7 cellular contexts compared by ENCODE assay signal in genomic region chr1:164166454-164166853, GRCh38.
DNase-seq lines count a peak whose midpoint lies in the region; ATAC-seq, FAIRE-seq and TF ChIP-seq lines count a peak whose summit lies in the region.
"Not testable (repeated sequence)": the region's sequence is repeated elsewhere in the genome, so short reads cannot be mapped to it uniquely, and the experiment has no call there.

No MANE protein-coding gene starts in this region.

- not testable (repeated sequence) for H3K27me3 ChIP-seq in adipocyte (replicated peaks; ENCODE audit: control insufficient read depth, insufficient read depth, low read length); esophagus muscularis mucosa; pancreas

- TF ChIP-seq POLR2A in esophagus muscularis mucosa (IDR thresholded peaks at IDR 0.05; ENCODE audit: low read depth) = not testable (repeated sequence)

- not testable (repeated sequence) for H3K36me3 ChIP-seq in adipocyte (ENCODE audit: control insufficient read depth, insufficient read depth, low read length, severe bottlenecking); esophagus muscularis mucosa; pancreas

- intact Hi-C loops in esophagus muscularis mucosa (cut with DNase I); pancreas (cut with DNase I): not testable (repeated sequence)

- TF ChIP-seq CTCF in esophagus muscularis mucosa (IDR thresholded peaks at IDR 0.05) (peak; percentile 35 to 67 (median 56)), pancreas (IDR thresholded peaks at IDR 0.05) (peak in 3 of 4 donors; percentile 24 to 42 (median 26))

- H3K9ac ChIP-seq in adipocyte (ENCODE audit: low read length) = not testable (repeated sequence)

- 64% methylated on average over 5 of the region's 6 CpGs for WGBS in esophagus muscularis mucosa
- WGBS in pancreas, 2 donors = 29 to 39% methylated on average over 6 of the region's 6 CpGs

- not testable (repeated sequence) for H3K4me3 ChIP-seq in adipocyte (ENCODE audit: low read length); esophagus muscularis mucosa; pancreas

- H3K9me3 ChIP-seq in adipocyte (ENCODE audit: control insufficient read depth, low read length); esophagus muscularis mucosa; pancreas: not testable (repeated sequence)

- ATAC-seq in pancreas = peak; percentile 72 to 86 (median 82)

- H3K4me1 ChIP-seq in adipocyte (ENCODE audit: control insufficient read depth, insufficient read depth, low read length); esophagus muscularis mucosa; pancreas: not testable (repeated sequence)

- peak; percentile 72 for DNase-seq in DMS53 (lab: John Stamatoyannopoulos, UW)
- peak; percentile 52 for DNase-seq in NCI-H82 (lab: John Stamatoyannopoulos, UW)
- peak; percentile 9 for DNase-seq in adipocyte (ENCODE audit: low read depth)
- DNase-seq in esophagus muscularis mucosa (ENCODE audit: extremely low spot score) = not testable (repeated sequence)
- peak; percentile 13 for DNase-seq in iris pigment epithelial cell (ENCODE audit: low read depth)
- DNase-seq in pancreas = peak in 5 of 6 donors; percentile 36 to 67 (median 41)

- not testable (repeated sequence) for H3K27ac ChIP-seq in esophagus muscularis mucosa (replicated peaks in 1 of 4); pancreas

- not testable (repeated sequence) for FAIRE-seq in pancreas (lab: Jason Lieb, UNC)

- peak; percentile 60 for TF ChIP-seq RAD21 in Ishikawa (IDR thresholded peaks at IDR 0.05; ENCODE audit: low read depth)

- not testable (repeated sequence) for TF ChIP-seq EP300 in Ishikawa (IDR thresholded peaks at IDR 0.05; ENCODE audit: borderline replicate concordance); esophagus muscularis mucosa (IDR thresholded peaks at IDR 0.05)
